19 cellular contexts compared by ENCODE assay signal in the genomic region with DNA sequence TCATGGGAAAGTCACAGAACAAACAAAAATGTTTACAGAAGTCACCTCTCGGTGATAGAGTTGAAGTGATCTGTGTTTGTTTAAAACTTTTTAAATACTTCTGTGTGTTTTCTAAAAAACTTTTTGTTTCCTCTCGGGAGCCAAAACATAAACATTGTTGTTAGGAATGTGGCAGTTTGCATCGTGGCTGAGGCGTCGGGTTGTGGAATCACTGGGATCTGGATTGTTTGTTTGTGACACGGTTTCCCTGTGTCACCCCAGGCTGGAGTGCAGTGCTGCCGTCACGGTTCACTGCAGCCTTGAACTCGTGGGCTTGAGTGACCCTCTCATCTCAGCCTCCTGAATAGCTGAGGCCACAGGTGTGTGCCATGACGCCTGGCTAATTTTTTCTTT. TPM values are rescaled to one million over a fixed set of nuclear protein-coding genes. Genes with fewer than 3 reads are reported as not detected.
DNase-seq lines count a peak whose midpoint lies in the region; ATAC-seq and TF ChIP-seq lines count a peak whose summit lies in the region.
"Had no signal": no experiment of that assay in that cellular context is flagged by ENCODE, and none has a peak within 500 bp of the region (broad histone marks: within the 10 kb centered on the region; RNA-seq: fewer than 3 reads in every experiment).

No MANE protein-coding gene starts in this region.

- DNase-seq in ascending aorta (ENCODE audit: low spot score in 2 of 2) (no peak), left kidney (ENCODE audit: low read depth, low spot score) (peak; percentile 55), thyroid gland (peak; percentile 64 to 75), amniotic stem cell (lab: John Stamatoyannopoulos, UW) (no peak), germinal center (ENCODE audit: low spot score) (no peak)
- no peak for DNase-seq in activated CD4-positive, CD25-positive, alpha-beta regulatory T cell (lab: John Stamatoyannopoulos, UW)
- DNase-seq: activated CD4-positive, CD25-positive, alpha-beta regulatory T cell treated with anti-CD3 and anti-CD28 coated beads, Interleukin-2, amount 50 U/mL, for 72 hours; activated T-cell treated with anti-CD3 and anti-CD28 coated beads, Interleukin-2, amount 50 U/mL, for 1 hour; GF-D8; Karpas-422; left ventricle myocardium superior; midbrain; NCI-H187; RPMI8226; stimulated activated CD4-positive, alpha-beta T cell treated with anti-CD3 and anti-CD28 coated beads, Interleukin-1b, Interleukin-23, amount 100 ng/mL, for 48 hours; T-helper 9 cell had no signal

- peaks cover 13 to 39% (median 31%) of the 10 kb centered on the region in 11 experiments for H3K9me3 ChIP-seq in BLaER1 treated with 17β-estradiol and CSF1 and Interleukin-3, amounts not matched to agents 10 nM and 100 nM (replicated peaks in 1 of 11)
- no peaks in the 10 kb centered on the region for H3K9me3 ChIP-seq in ascending aorta
- no peaks in the 10 kb centered on the region for H3K9me3 ChIP-seq in thyroid gland

- TF ChIP-seq CTCF in ascending aorta (IDR thresholded peaks at IDR 0.05) (no peak), thyroid gland (IDR thresholded peaks at IDR 0.05) (no peak)

- peak overlapping the region in 5 of 11 experiments; percentile 3 to 35 (median 30); a peak in 7 of 22 replicates for H3K9ac ChIP-seq in BLaER1 treated with 17β-estradiol and CSF1 and Interleukin-3, amounts not matched to agents 10 nM and 100 nM

- peaks cover 0 to 9% (median 6%) of the 10 kb centered on the region in 11 experiments; a peak in 6 of 22 replicates for H3K36me3 ChIP-seq in BLaER1 treated with 17β-estradiol and CSF1 and Interleukin-3, amounts not matched to agents 10 nM and 100 nM
- H3K36me3 ChIP-seq in ascending aorta (no peaks in the 10 kb centered on the region), thyroid gland (no peaks in the 10 kb centered on the region)

- peaks cover 23 to 64% (median 35%) of the 10 kb centered on the region in 10 experiments for H3K4me1 ChIP-seq in BLaER1 treated with 17β-estradiol and CSF1 and Interleukin-3, amounts not matched to agents 10 nM and 100 nM
- H3K4me1 ChIP-seq in ascending aorta: peaks cover 28 to 37% of the 10 kb centered on the region in 2 donors
- H3K4me1 ChIP-seq in thyroid gland: peaks cover 18 to 21% of the 10 kb centered on the region in 2 donors

- H3K4me3 ChIP-seq in BLaER1 treated with 17β-estradiol and CSF1 and Interleukin-3, amounts not matched to agents 10 nM and 100 nM: no peak overlapping the region
- no peak overlapping the region for H3K4me3 ChIP-seq in ascending aorta
- no peak overlapping the region for H3K4me3 ChIP-seq in thyroid gland (replicated peaks in 1 of 3)

- no peak for ATAC-seq in GM21717 (IDR thresholded peaks at IDR 0.05; ENCODE audit: unreplicated experiment)
- ATAC-seq: left ventricle myocardium superior; stimulated activated effector memory CD8-positive, alpha-beta T cell treated with anti-CD3 and anti-CD28 coated beads, Interleukin-12 subunit alpha, Interleukin-12 subunit beta, amount 100 ng/mL, for 72 hours had no signal

- H3K4me2 ChIP-seq in BLaER1 treated with 17β-estradiol and CSF1 and Interleukin-3, amounts not matched to agents 10 nM and 100 nM: peak overlapping the region; percentile 33 to 75 (median 50); a peak in 21 of 22 replicates

- H4K20me1 ChIP-seq in BLaER1 treated with 17β-estradiol and CSF1 and Interleukin-3, amounts not matched to agents 10 nM and 100 nM: no peaks in the 10 kb centered on the region

- 23 to 35% methylated on average over 10 of the region's 10 CpGs for WGBS in thyroid gland, 2 donors

- intact Hi-C loops in ascending aorta (cut with DNase I) (no loop called here), thyroid gland (cut with DNase I) (no loop called here)

- no peaks in the 10 kb centered on the region for H3K27me3 ChIP-seq in BLaER1 treated with 17β-estradiol and CSF1 and Interleukin-3, amounts not matched to agents 10 nM and 100 nM
- no peaks in the 10 kb centered on the region for H3K27me3 ChIP-seq in ascending aorta
- H3K27me3 ChIP-seq in thyroid gland: no peaks in the 10 kb centered on the region

- peak overlapping the region in 8 of 11 experiments; percentile 17 to 62 (median 46); a peak in 14 of 22 replicates for H3K27ac ChIP-seq in BLaER1 treated with 17β-estradiol and CSF1 and Interleukin-3, amounts not matched to agents 10 nM and 100 nM
- peak overlapping the region; percentile 88 to 91 for H3K27ac ChIP-seq in ascending aorta
- H3K27ac ChIP-seq in thyroid gland: peak overlapping the region; percentile 92 to 96 (median 96)

- TF ChIP-seq POLR2A in thyroid gland (IDR thresholded peaks at IDR 0.05): no peak

RNA-seq across cellular contexts. Expression of gene SUN1, which starts 29.0 kb away (rescaled TPM):
- total RNA-seq in ascending aorta (186 TPM), thyroid gland (100 to 1,000 TPM; 146 to 260 (median 186) TPM)

Comparison
In these comparisons a context has a peak if more than half of its experiments do, and no peak if none do; other contexts are left out.
1. H3K27ac ChIP-seq: peak in every context shown above with its lines; median percentile 96 in thyroid gland; 90 in ascending aorta; 46 in BLaER1 treated with 17β-estradiol and CSF1 and Interleukin-3, amounts not matched to agents 10 nM and 100 nM.
2. DNase-seq: peak in left kidney (single experiment) and thyroid gland (2 of 2); none in ascending aorta (0 of 2), activated CD4-positive, CD25-positive, alpha-beta regulatory T cell (0 of 4), amniotic stem cell (single experiment) and germinal center (single experiment).